ENCODE assay signal across 10 cellular contexts in genomic region chr4:174873931-174874330, GRCh38. TPM values are rescaled to one million over a fixed set of nuclear protein-coding genes. Genes with fewer than 3 reads are reported as not detected.
A peak's percentile ranks its signal among the peaks of the same experiment; 100 is the strongest.
DNase-seq lines count a peak whose midpoint lies in the region; ATAC-seq and TF ChIP-seq lines count a peak whose summit lies in the region.
"Had no signal": no experiment of that assay in that cellular context is flagged by ENCODE, and none has a peak within 500 bp of the region (broad histone marks: within the 10 kb centered on the region; RNA-seq: fewer than 3 reads in every experiment).

No MANE protein-coding gene starts in this region.

- H3K9me3 ChIP-seq in SK-N-SH: no peaks in the 10 kb centered on the region
- H3K9me3 ChIP-seq in trophoblast cell (ENCODE audit: insufficient read depth, low read depth, low read length): no peaks in the 10 kb centered on the region

- CTCF ChIA-PET in SK-N-SH (lab: Yijun Ruan, JAX): interaction anchor here (0.6 to 1.5 kb wide), 5 partner anchors 8 to 665 kb away, joined by 4 to 5 read pairs (median 5); no protein-coding TSS in a partner anchor

- DNase-seq in NCI-H2081 (lab: John Stamatoyannopoulos, UW) (peak; percentile 32 to 41), NCI-H2081 treated with DMSO at 0.1 percent for 48 hours (lab: John Stamatoyannopoulos, UW) (no peak), SK-N-SH (peak; percentile 28), trophoblast cell (peak; percentile 8 to 58), mucosa of gallbladder (ENCODE audit: low spot score) (no peak), OCI-M2 (lab: John Stamatoyannopoulos, UW; ENCODE audit: unreplicated experiment) (no peak)
- DNase-seq in central memory CD4-positive, alpha-beta T cell: no peak

- H2AFZ ChIP-seq in SK-N-SH (ENCODE audit: low read depth) (no peak overlapping the region), trophoblast cell (ENCODE audit: insufficient read depth, low read length, poor library complexity) (no peak overlapping the region)

- no peaks in the 10 kb centered on the region for H3K9me2 ChIP-seq in SK-N-SH

- peaks cover 2% of the 10 kb centered on the region for H3K79me1 ChIP-seq in trophoblast cell (ENCODE audit: low read length)

- H3K27me3 ChIP-seq in SK-N-SH (ENCODE audit: insufficient read depth) (no peaks in the 10 kb centered on the region), trophoblast cell (ENCODE audit: insufficient read depth, low read length) (no peaks in the 10 kb centered on the region)

- H3K4ac ChIP-seq in trophoblast cell (ENCODE audit: low read depth, low read length): no peak overlapping the region

- no peak overlapping the region for H4K91ac ChIP-seq in trophoblast cell (ENCODE audit: low read depth, low read length)

- H3K4me2 ChIP-seq in SK-N-SH: no peak overlapping the region
- H3K4me2 ChIP-seq in trophoblast cell (ENCODE audit: low read length): no peak overlapping the region

- no peaks in the 10 kb centered on the region for H3F3A ChIP-seq in SK-N-SH (replicated peaks; ENCODE audit: insufficient read depth)

- no peaks in the 10 kb centered on the region for H4K20me1 ChIP-seq in SK-N-SH (ENCODE audit: insufficient read depth)

- no peak overlapping the region for H2BK5ac ChIP-seq in trophoblast cell (ENCODE audit: low read depth, low read length, poor library complexity)

- H3K23ac ChIP-seq in trophoblast cell (ENCODE audit: low read length): no peak overlapping the region

- peak; percentile 69 for TF ChIP-seq RAD21 in SK-N-SH (IDR thresholded peaks at IDR 0.05; ENCODE audit: low read length)

- H3K9ac ChIP-seq in SK-N-SH: no peak overlapping the region
- H3K9ac ChIP-seq in trophoblast cell (ENCODE audit: low read length): no peak overlapping the region

- H3K18ac ChIP-seq in trophoblast cell (ENCODE audit: low read length): no peak overlapping the region

- POLR2A ChIA-PET in SK-N-SH (lab: Yijun Ruan, JAX): no interaction called here

- H2AK5ac ChIP-seq in trophoblast cell (ENCODE audit: low read length): no peak overlapping the region

- H3K79me2 ChIP-seq in SK-N-SH (ENCODE audit: insufficient read depth): no peaks in the 10 kb centered on the region
- H3K79me2 ChIP-seq in trophoblast cell (ENCODE audit: control insufficient read depth, insufficient read depth, low read length, poor library complexity): no peaks in the 10 kb centered on the region

- H4K12ac ChIP-seq in trophoblast cell (ENCODE audit: low read depth, low read length): no peak overlapping the region

- H3K14ac ChIP-seq in trophoblast cell (ENCODE audit: low read length): no peak overlapping the region

- no peak overlapping the region for H3K4me3 ChIP-seq in SK-N-SH (ENCODE audit: low read depth in 2 of 2, low read length in 1 of 2)
- no peak overlapping the region for H3K4me3 ChIP-seq in trophoblast cell (ENCODE audit: low read depth, low read length)

- peak; percentile 69 for ATAC-seq in HG03175 (IDR thresholded peaks at IDR 0.05; ENCODE audit: unreplicated experiment)

- no peak for TF ChIP-seq EP300 in SK-N-SH (IDR thresholded peaks at IDR 0.05; ENCODE audit: borderline replicate concordance in 1 of 2, low read depth in 1 of 2, low read length in 1 of 2)

- H4K8ac ChIP-seq in trophoblast cell (ENCODE audit: low read depth, low read length): no peak overlapping the region

- no peak overlapping the region for H3K27ac ChIP-seq in SK-N-SH (ENCODE audit: low read depth in 2 of 2, low read length in 1 of 2)
- no peak overlapping the region for H3K27ac ChIP-seq in trophoblast cell (ENCODE audit: low read depth, low read length)

- H3K4me1 ChIP-seq in SK-N-SH (ENCODE audit: control insufficient read depth in 1 of 2, insufficient read depth in 2 of 2, low read depth in 1 of 2, low read length in 1 of 2): no peaks in the 10 kb centered on the region
- H3K4me1 ChIP-seq in trophoblast cell (ENCODE audit: control insufficient read depth in 1 of 2, insufficient read depth in 2 of 2, low read length in 2 of 2): peaks cover 2 to 3% of the 10 kb centered on the region in 2 experiments

- H2BK120ac ChIP-seq in trophoblast cell (ENCODE audit: insufficient read depth, low read length, poor library complexity): no peak overlapping the region

- H3K36me3 ChIP-seq in SK-N-SH (replicated peaks in 1 of 2; ENCODE audit: control insufficient read depth in 1 of 2, insufficient read depth in 2 of 2, low read length in 1 of 2): no peaks in the 10 kb centered on the region
- H3K36me3 ChIP-seq in trophoblast cell (ENCODE audit: control insufficient read depth in 1 of 2, insufficient read depth in 2 of 2, low read length in 2 of 2): no peaks in the 10 kb centered on the region

- WGBS in SK-N-SH (ENCODE audit: low lambda C conversion rate): 15% methylated on average over 1 of the region's 1 CpG
- no CpG with 5 or more reads among the region's 1 CpG for WGBS in trophoblast cell (ENCODE audit: extremely low coverage, insufficient coverage, insufficient read length)

- no peak overlapping the region for H2BK12ac ChIP-seq in trophoblast cell (ENCODE audit: low read length)

- TF ChIP-seq CTCF in SK-N-SH (IDR thresholded peaks at IDR 0.05): peak; percentile 56

TF ChIP-seq in SK-N-SH, 30 proteins besides CTCF, POLR2A, EP300 and RAD21:
- TF ChIP-seq POLR2AphosphoS5 (IDR thresholded peaks at IDR 0.05; ENCODE audit: low read depth, low read length) (no peak), MEF2A (IDR thresholded peaks at IDR 0.05; ENCODE audit: borderline replicate concordance, low read depth) (no peak), SMC3 (IDR thresholded peaks at IDR 0.05; ENCODE audit: low read depth, low read length) (peak; percentile 45), TEAD4 (IDR thresholded peaks at IDR 0.05; ENCODE audit: borderline replicate concordance, insufficient read depth) (no peak), REST (IDR thresholded peaks at IDR 0.05; ENCODE audit: low read depth, low read length) (no peak), SIN3A (IDR thresholded peaks at IDR 0.05; ENCODE audit: borderline replicate concordance, low read depth, low read length) (no peak), RXRA (IDR thresholded peaks at IDR 0.05; ENCODE audit: borderline replicate concordance, low read depth) (no peak), GATA2 (CRISPR knock-in tag; IDR thresholded peaks at IDR 0.05) (no peak), YY1 (IDR thresholded peaks at IDR 0.05; ENCODE audit: low read depth) (no peak)

RNA-seq across cellular contexts. Expression of gene ADAM29, which starts 44.2 kb away (rescaled TPM):
- not detected in 2 replicates for polyA plus RNA-seq in SK-N-SH (2012; rRNA removed)
- polyA plus RNA-seq in SK-N-SH (2012; cell fraction: cytosol; rRNA removed): not detected in 2 replicates
- not detected in 2 replicates for polyA plus RNA-seq in SK-N-SH (2012; cell fraction: nucleus; rRNA removed)
- polyA plus RNA-seq in trophoblast cell (2013): 0.03 and 0.04 TPM in 2 replicates
- total RNA-seq in mucosa of gallbladder: not detected
- total RNA-seq: lung microvascular endothelial cell had no signal
- polyA plus RNA-seq: BJ had no signal

RNA-seq across cellular contexts. Expression of gene GLRA3, which starts 44.9 kb away (rescaled TPM):
- not detected in 2 replicates for polyA plus RNA-seq in SK-N-SH (2012; rRNA removed)
- not detected in 2 replicates for polyA plus RNA-seq in SK-N-SH (2012; cell fraction: cytosol; rRNA removed)
- not detected in 2 replicates for polyA plus RNA-seq in SK-N-SH (2012; cell fraction: nucleus; rRNA removed)
- 0.03 TPM in 2 replicates for polyA plus RNA-seq in trophoblast cell (2013)
- total RNA-seq in mucosa of gallbladder: not detected
- total RNA-seq: lung microvascular endothelial cell had no signal
- polyA plus RNA-seq: BJ had no signal

Comparison
In these comparisons a context has a peak if more than half of its experiments do, and no peak if none do; other contexts are left out.
1. DNase-seq: peak in NCI-H2081 (2 of 2), SK-N-SH (single experiment) and trophoblast cell (2 of 2); none in NCI-H2081 treated with DMSO at 0.1 percent for 48 hours (single experiment), mucosa of gallbladder (single experiment), central memory CD4-positive, alpha-beta T cell (single experiment) and OCI-M2 (single experiment).